In the genomic region with DNA sequence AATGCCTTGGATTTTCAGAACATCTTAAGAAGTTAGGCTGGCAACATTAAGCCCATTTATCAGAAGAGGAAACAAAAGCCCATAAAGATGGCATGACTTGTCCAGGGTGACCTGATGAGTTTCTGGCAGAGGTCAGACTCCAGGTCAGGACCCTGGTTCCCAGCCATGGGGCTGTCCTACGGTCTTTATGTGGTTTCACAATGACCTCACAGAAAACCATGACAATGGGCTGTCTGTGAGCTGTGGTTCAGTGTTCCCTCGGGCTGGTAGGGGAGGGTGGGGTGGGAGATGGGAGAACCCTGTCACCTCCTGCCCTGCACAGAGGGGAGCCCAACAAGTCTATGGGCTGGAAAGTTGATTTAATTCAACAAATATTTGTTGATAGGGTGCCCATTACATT, we compare ENCODE assay signal across 23 cellular contexts.
A peak's percentile ranks its signal among the peaks of the same experiment; 100 is the strongest.
DNase-seq lines count a peak whose midpoint lies in the region; ATAC-seq, FAIRE-seq and TF ChIP-seq lines count a peak whose summit lies in the region.
"Had no signal": no experiment of that assay in that cellular context is flagged by ENCODE, and none has a peak within 500 bp of the region (broad histone marks: within the 10 kb centered on the region; RNA-seq: fewer than 3 reads in every experiment).

No MANE protein-coding gene starts in this region.

- no peaks in the 10 kb centered on the region for H3K9me3 ChIP-seq in testis
- H3K9me3 ChIP-seq: MG63, upper lobe of left lung had no signal

- intact Hi-C loops in testis (cut with DNase I; ENCODE audit: low total_unique reads) = no loop called here

- no peaks in the 10 kb centered on the region for H3K27me3 ChIP-seq in testis
- H3K27me3 ChIP-seq: left lung, MG63, upper lobe of left lung had no signal

- peak overlapping the region; percentile 82 for H3K27ac ChIP-seq in angular gyrus (ENCODE audit: low read depth, low read length)
- no peak overlapping the region for H3K27ac ChIP-seq in testis
- H3K27ac ChIP-seq: KMS-11, left lung, upper lobe of left lung had no signal

- peak in 11 of 14 donors; percentile 7 to 74 (median 46) for DNase-seq in C1 segment of cervical spinal cord (lab: John Stamatoyannopoulos, UW)
- DNase-seq in hypothalamus (lab: John Stamatoyannopoulos, UW) = peak in 33 of 51 donors; percentile 5 to 78 (median 48)
- peak; percentile 46 for DNase-seq in occipital lobe (lab: John Stamatoyannopoulos, UW)
- no peak for DNase-seq in NCI-H69 (lab: John Stamatoyannopoulos, UW)
- DNase-seq in RCC 7860 (ENCODE audit: low spot score) = no peak
- no peak for DNase-seq in testis
- DNase-seq: activated CD4-positive, CD25-positive, alpha-beta regulatory T cell treated with anti-CD3 and anti-CD28 coated beads, Interleukin-2, amount 50 U/mL, for 72 hours; activated naive CD4-positive, alpha-beta T cell; effector CD4-positive, alpha-beta T cell; left lung; naive thymus-derived CD4-positive, alpha-beta T cell; NCI-H1105 treated with DMSO at 0.1 percent for 48 hours; NCI-H510A treated with DMSO at 0.1 percent for 48 hours; NK-92 treated with Interleukin-12 subunit alpha and Interleukin-12 subunit beta, amount 100 ng/mL, for 24 hours; Right ventricle myocardium superior; stimulated activated CD4-positive, alpha-beta T cell treated with anti-CD3 and anti-CD28 coated beads, Interleukin-4, amount 100 ng/mL, for 24 hours; upper lobe of left lung had no signal

- no peaks in the 10 kb centered on the region for H3K4me1 ChIP-seq in testis
- H3K4me1 ChIP-seq: left lung, upper lobe of left lung had no signal

- no peak for FAIRE-seq in RCC 7860 (lab: Jason Lieb, UNC)
- FAIRE-seq: D721Med, islet of Langerhans had no signal

- TF ChIP-seq POLR2A in testis (IDR thresholded peaks at IDR 0.05) = no peak

- TF ChIP-seq CTCF in testis (IDR thresholded peaks at IDR 0.05) = no peak

- WGBS in testis, 2 donors = 40 to 48% methylated on average over 2 of the region's 2 CpGs

- no peak overlapping the region for H3K4me3 ChIP-seq in testis
- H3K4me3 ChIP-seq: left lung, MG63, upper lobe of left lung had no signal

- no peak for ATAC-seq in GM19324 (IDR thresholded peaks at IDR 0.05; ENCODE audit: low FRiP score, unreplicated experiment)

- H3K36me3 ChIP-seq in testis (ENCODE audit: low read depth, missing control alignments) = no peaks in the 10 kb centered on the region
- H3K36me3 ChIP-seq: left lung, MG63, upper lobe of left lung had no signal

Comparison
In these comparisons a context has a peak if more than half of its experiments do, and no peak if none do; other contexts are left out.
1. DNase-seq: peak in C1 segment of cervical spinal cord (11 of 14), hypothalamus (33 of 51) and occipital lobe (single experiment); none in NCI-H69 (single experiment), RCC 7860 (single experiment) and testis (single experiment).